In genomic region chr7:149838224-149838991, GRCh38 we compare ENCODE assay signal across 8 cellular contexts. TPM values are rescaled to one million over a fixed set of nuclear protein-coding genes. Genes with fewer than 3 reads are reported as not detected.
DNase-seq lines count a peak whose midpoint lies in the region; ATAC-seq and TF ChIP-seq lines count a peak whose summit lies in the region.

Gene ZNF862, plus strand, starts transcription at chr7:149838375. Its CDS starts 237 bp downstream, at chr7:149838612.

- TF ChIP-seq CTCF in PC-3 (conservative IDR thresholded peaks at IDR 0.05; ENCODE audit: low read depth, low read length), result no peak

- H3K9me2 ChIP-seq in PC-3 (replicated peaks; ENCODE audit: low read length), result no peaks in the 10 kb centered on the region

- H3K9me3 ChIP-seq in PC-3 (ENCODE audit: low read length), result no peaks in the 10 kb centered on the region

- no peaks in the 10 kb centered on the region for H3K27me3 ChIP-seq in PC-3 (ENCODE audit: low read length)

- no peaks in the 10 kb centered on the region for H3K36me3 ChIP-seq in PC-3 (ENCODE audit: low read depth, low read length)

- H3K4me1 ChIP-seq in PC-3 (ENCODE audit: insufficient read depth, low read length), result peaks cover 11% of the 10 kb centered on the region

- H4K20me1 ChIP-seq in PC-3 (ENCODE audit: low read length), result peaks cover 5% of the 10 kb centered on the region; the same call in 1 of the 2 replicates

- no peak; the same call in 1 of the 2 replicates for TF ChIP-seq EP300 in Ishikawa (IDR thresholded peaks at IDR 0.05; ENCODE audit: borderline replicate concordance)

- peak within 1 kb of the TSS; percentile 90 for H3K4me2 ChIP-seq in PC-3 (ENCODE audit: low read length)

- peaks cover 12% of the 10 kb centered on the region for H3K79me2 ChIP-seq in PC-3 (ENCODE audit: low read length)

- DNase-seq in DMS114 treated with DMSO at 0.1 percent for 48 hours (lab: John Stamatoyannopoulos, UW; ENCODE audit: unreplicated experiment) (peak; percentile 90), PC-3 (peak; percentile 96), activated T-cell treated with anti-CD3 and anti-CD28 coated beads for 48 hours (ENCODE audit: low read depth) (peak; percentile 94), epithelial cell of prostate (ENCODE audit: low read depth, low spot score) (peak; percentile 87), mucosa of gallbladder (ENCODE audit: low spot score) (peak; percentile 99)
- DNase-seq in stimulated activated CD8-positive, alpha-beta memory T cell treated with anti-CD3 and anti-CD28 coated beads, Interleukin-4, amount 100 ng/mL, for 4 hours (ENCODE audit: low read depth in 2 of 2, low spot score in 1 of 2), result peak; percentile 84 to 93

- CTCF ChIA-PET in PC-3 (lab: Charles Lee), result no interaction called here

- H3F3A ChIP-seq in PC-3 (ENCODE audit: low read length, unreplicated experiment), result no peaks in the 10 kb centered on the region

- no TSS peak for BruUV-seq in PC-3 (replicated peaks; lab: Mats Ljungman, UMichigan)

- peak within 1 kb of the TSS; percentile 82 for H3K9ac ChIP-seq in PC-3 (ENCODE audit: low read length)

- peak; percentile 1; the same call in 1 of the 2 replicates for TF ChIP-seq RAD21 in Ishikawa (IDR thresholded peaks at IDR 0.05; ENCODE audit: low read depth)

- intact Hi-C loops in PC-3 (cut with micrococcal nuclease), result loop anchor here (1.0 to 5.0 kb wide), 2 partner anchors 35 to 66 kb away; partner anchors contain the start of genes ATP6V0E2 and ZNF467

- H3K27ac ChIP-seq in PC-3 (ENCODE audit: low read length) (no peak within 1 kb of the TSS), epithelial cell of prostate (peak within 1 kb of the TSS; percentile 65)

- peak within 1 kb of the TSS; percentile 81 for H2AFZ ChIP-seq in PC-3 (ENCODE audit: low read length)

- ATAC-seq in GM21576 (IDR thresholded peaks at IDR 0.05; ENCODE audit: unreplicated experiment) (peak; percentile 99), PC-3 (peak; percentile 97)

- H3K4me3 ChIP-seq in PC-3 (ENCODE audit: low read length), result peak within 1 kb of the TSS; percentile 84

- POLR2A ChIA-PET in PC-3 (lab: Charles Lee; ENCODE audit: unreplicated experiment), result no interaction called here

TF ChIP-seq in Ishikawa, 13 proteins besides CTCF, POLR2A, EP300 and RAD21:
- no peak for TF ChIP-seq CEBPB (IDR thresholded peaks at IDR 0.05)
- peak; percentile 70; the same call in 1 of the 2 replicates for TF ChIP-seq TAF1 (IDR thresholded peaks at IDR 0.05; ENCODE audit: low read depth)
- TF ChIP-seq USF1 (IDR thresholded peaks at IDR 0.05), result peak; percentile 12; the same call in 1 of the 2 replicates
- TF ChIP-seq TEAD4 (IDR thresholded peaks at IDR 0.05), result peak; percentile 26
- TF ChIP-seq EGR1 (IDR thresholded peaks at IDR 0.05), result no peak
- peak; percentile 10; the same call in 1 of the 2 replicates for TF ChIP-seq TCF12 (IDR thresholded peaks at IDR 0.05; ENCODE audit: low read depth)
- TF ChIP-seq ZBTB7A (IDR thresholded peaks at IDR 0.05; ENCODE audit: low read depth), result no peak
- TF ChIP-seq CREB1 (IDR thresholded peaks at IDR 0.05; ENCODE audit: low read depth), result no peak
- TF ChIP-seq NFIC (IDR thresholded peaks at IDR 0.05), result no peak
- TF ChIP-seq FOXM1 (IDR thresholded peaks at IDR 0.05; ENCODE audit: borderline replicate concordance, low read depth), result no peak
- 0 out of 2 replicates have a peak, but pooled peaks have one; percentile 8 for TF ChIP-seq YY1 (IDR thresholded peaks at IDR 0.05; ENCODE audit: low read depth)
- no peak for TF ChIP-seq REST (IDR thresholded peaks at IDR 0.05; ENCODE audit: low read depth)

RNA-seq across cellular contexts. Expression of gene ZNF862, which starts in this region (rescaled TPM):
- total RNA-seq in PC-3 (2014; rRNA removed), result 3.0 and 15.1 TPM in 2 replicates
- total RNA-seq in mucosa of gallbladder, result 31.3 TPM
